In the genomic region with DNA sequence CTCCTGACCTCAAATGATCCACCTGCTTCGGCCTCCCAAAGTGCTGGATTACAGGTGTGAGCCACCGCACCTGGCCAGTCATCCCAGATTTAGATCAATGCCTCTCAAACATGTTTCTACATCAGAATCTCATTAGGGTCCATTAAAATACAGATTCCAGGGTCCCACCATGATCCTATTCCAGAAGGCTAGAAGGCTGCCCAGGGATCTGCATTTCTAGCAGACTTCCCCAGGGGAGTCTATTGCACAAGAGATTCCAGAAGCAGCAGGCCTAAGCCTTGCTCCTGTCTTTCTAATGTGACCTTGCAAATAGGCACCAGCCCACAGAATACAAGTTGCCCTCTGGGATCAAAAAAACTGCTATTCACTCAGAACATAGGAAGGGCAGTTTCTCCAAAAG, we compare ENCODE assay signal across 1 cellular context.
TF ChIP-seq lines count a peak whose summit lies in the region.

No MANE protein-coding gene starts in this region.

TF ChIP-seq in GM23338, 12 proteins besides CTCF, POLR2A, EP300 and RAD21 (continued from another document):
- TF ChIP-seq ZNF462 (CRISPR knock-in tag; IDR thresholded peaks at IDR 0.05) (no peak), POLR2AphosphoS5 (IDR thresholded peaks at IDR 0.05; ENCODE audit: low read depth) (no peak), JUNB (IDR thresholded peaks at IDR 0.05; ENCODE audit: unreplicated experiment) (no peak)
- TF ChIP-seq, protein P1, sequence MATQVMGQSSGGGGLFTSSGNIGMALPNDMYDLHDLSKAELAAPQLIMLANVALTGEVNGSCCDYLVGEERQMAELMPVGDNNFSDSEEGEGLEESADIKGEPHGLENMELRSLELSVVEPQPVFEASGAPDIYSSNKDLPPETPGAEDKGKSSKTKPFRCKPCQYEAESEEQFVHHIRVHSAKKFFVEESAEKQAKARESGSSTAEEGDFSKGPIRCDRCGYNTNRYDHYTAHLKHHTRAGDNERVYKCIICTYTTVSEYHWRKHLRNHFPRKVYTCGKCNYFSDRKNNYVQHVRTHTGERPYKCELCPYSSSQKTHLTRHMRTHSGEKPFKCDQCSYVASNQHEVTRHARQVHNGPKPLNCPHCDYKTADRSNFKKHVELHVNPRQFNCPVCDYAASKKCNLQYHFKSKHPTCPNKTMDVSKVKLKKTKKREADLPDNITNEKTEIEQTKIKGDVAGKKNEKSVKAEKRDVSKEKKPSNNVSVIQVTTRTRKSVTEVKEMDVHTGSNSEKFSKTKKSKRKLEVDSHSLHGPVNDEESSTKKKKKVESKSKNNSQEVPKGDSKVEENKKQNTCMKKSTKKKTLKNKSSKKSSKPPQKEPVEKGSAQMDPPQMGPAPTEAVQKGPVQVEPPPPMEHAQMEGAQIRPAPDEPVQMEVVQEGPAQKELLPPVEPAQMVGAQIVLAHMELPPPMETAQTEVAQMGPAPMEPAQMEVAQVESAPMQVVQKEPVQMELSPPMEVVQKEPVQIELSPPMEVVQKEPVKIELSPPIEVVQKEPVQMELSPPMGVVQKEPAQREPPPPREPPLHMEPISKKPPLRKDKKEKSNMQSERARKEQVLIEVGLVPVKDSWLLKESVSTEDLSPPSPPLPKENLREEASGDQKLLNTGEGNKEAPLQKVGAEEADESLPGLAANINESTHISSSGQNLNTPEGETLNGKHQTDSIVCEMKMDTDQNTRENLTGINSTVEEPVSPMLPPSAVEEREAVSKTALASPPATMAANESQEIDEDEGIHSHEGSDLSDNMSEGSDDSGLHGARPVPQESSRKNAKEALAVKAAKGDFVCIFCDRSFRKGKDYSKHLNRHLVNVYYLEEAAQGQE (IDR thresholded peaks at IDR 0.05; ENCODE audit: unreplicated experiment), result no peak
TF ChIP-seq in GM23338: peak in this region for 0.
